13 cellular contexts compared by ENCODE assay signal in genomic region chr3:117722856-117723255, GRCh38.
DNase-seq lines count a peak whose midpoint lies in the region; ATAC-seq and TF ChIP-seq lines count a peak whose summit lies in the region.
"Had no signal": no experiment of that assay in that cellular context is flagged by ENCODE, and none has a peak within 500 bp of the region (broad histone marks: within the 10 kb centered on the region; RNA-seq: fewer than 3 reads in every experiment).

No MANE protein-coding gene starts in this region.

- peaks cover 3% of the 10 kb centered on the region for H3K27me3 Mint-ChIP-seq in Caco-2 (ENCODE audit: insufficient read depth, unreplicated experiment)

- H3K9me3 ChIP-seq in lower lobe of right lung (no peaks in the 10 kb centered on the region), Caco-2 (no peaks in the 10 kb centered on the region)
- H3K9me3 ChIP-seq: upper lobe of left lung had no signal

- H3K36me3 ChIP-seq in lower lobe of right lung (no peaks in the 10 kb centered on the region), Caco-2 (ENCODE audit: control insufficient read depth, insufficient read depth, low read length) (no peaks in the 10 kb centered on the region)
- H3K36me3 ChIP-seq: upper lobe of left lung had no signal

- no peaks in the 10 kb centered on the region for H3K4me1 Mint-ChIP-seq in Caco-2 (ENCODE audit: low read depth, unreplicated experiment)

- peak; percentile 77 for ATAC-seq in GM18498 (IDR thresholded peaks at IDR 0.05; ENCODE audit: unreplicated experiment)
- peak; percentile 73 for ATAC-seq in GM21526 (IDR thresholded peaks at IDR 0.05; ENCODE audit: low FRiP score, unreplicated experiment)
- peak; percentile 77 to 81 for ATAC-seq in lower lobe of right lung
- ATAC-seq in HG02884 (IDR thresholded peaks at IDR 0.05; ENCODE audit: unreplicated experiment) = no peak
- no peak for ATAC-seq in HG03108 (IDR thresholded peaks at IDR 0.05; ENCODE audit: unreplicated experiment)
- ATAC-seq: activated CD4-positive, CD25-positive, alpha-beta regulatory T cell treated with anti-CD3 and anti-CD28 coated beads, Interleukin-2, amount 50 U/mL, for 24 hours had no signal

- H3K27me3 ChIP-seq in lower lobe of right lung (ENCODE audit: low read depth) (no peaks in the 10 kb centered on the region), Caco-2 (replicated peaks; ENCODE audit: control insufficient read depth, insufficient read depth, low read length) (no peaks in the 10 kb centered on the region; the same call in 1 of the 2 replicates)
- H3K27me3 ChIP-seq: upper lobe of left lung had no signal

- intact Hi-C loops in lower lobe of right lung (cut with DNase I) (no loop called here), Caco-2 (cut with micrococcal nuclease; ENCODE audit: unreplicated experiment) (no loop called here)

- DNase-seq in NAMALWA (ENCODE audit: low spot score) = peak; percentile 37
- no peak for DNase-seq in lower lobe of right lung
- no peak for DNase-seq in Caco-2
- DNase-seq in EL = no peak
- DNase-seq: NCI-H2081 treated with DMSO at 0.1 percent for 48 hours, SW 1271, upper lobe of left lung had no signal

- no peaks in the 10 kb centered on the region for H3K4me1 ChIP-seq in lower lobe of right lung
- H3K4me1 ChIP-seq in Caco-2 = no peaks in the 10 kb centered on the region
- H3K4me1 ChIP-seq: upper lobe of left lung had no signal

- H3K4me3 Mint-ChIP-seq in Caco-2 (ENCODE audit: unreplicated experiment) = no peak overlapping the region

- H3K4me3 ChIP-seq in lower lobe of right lung = no peak overlapping the region
- no peak overlapping the region for H3K4me3 ChIP-seq in Caco-2 (ENCODE audit: low read depth, low read length)
- H3K4me3 ChIP-seq: upper lobe of left lung had no signal

- POLR2A ChIA-PET in Caco-2 (lab: Charles Lee) = no interaction called here

- CTCF ChIA-PET in Caco-2 (lab: Charles Lee) = no interaction called here

- H3K36me3 Mint-ChIP-seq in Caco-2 (ENCODE audit: insufficient read depth, unreplicated experiment) = no peaks in the 10 kb centered on the region

- no peaks in the 10 kb centered on the region for H3K9me3 Mint-ChIP-seq in Caco-2 (ENCODE audit: unreplicated experiment)

- H3K27ac ChIP-seq in lower lobe of right lung = peak overlapping the region; percentile 51
- H3K27ac ChIP-seq: HL-60, upper lobe of left lung had no signal

- H3K27ac Mint-ChIP-seq in Caco-2 (ENCODE audit: unreplicated experiment) = no peak overlapping the region

- BruUV-seq in Caco-2 (replicated peaks; lab: Mats Ljungman, UMichigan) = no TSS peak

- TF ChIP-seq CTCF in lower lobe of right lung (IDR thresholded peaks at IDR 0.05) (no peak), Caco-2 (IDR thresholded peaks at IDR 0.05; ENCODE audit: insufficient read depth in 1 of 2, low read depth in 1 of 2, low read length in 1 of 2, severe bottlenecking in 1 of 2, unreplicated experiment in 1 of 2) (no peak)

Comparison
In these comparisons a context has a peak if more than half of its experiments do, and no peak if none do; other contexts are left out.
1. ATAC-seq: peak in GM18498 (single experiment), GM21526 (single experiment) and lower lobe of right lung (2 of 2); none in HG02884 (single experiment) and HG03108 (single experiment).